In genomic region chr6:16154904-16155303, GRCh38 we compare ENCODE assay signal across 13 cellular contexts. TPM values are rescaled to one million over a fixed set of nuclear protein-coding genes. Genes with fewer than 3 reads are reported as not detected.
DNase-seq lines count a peak whose midpoint lies in the region; ATAC-seq and TF ChIP-seq lines count a peak whose summit lies in the region.
"Had no signal": no experiment of that assay in that cellular context is flagged by ENCODE, and none has a peak within 500 bp of the region (broad histone marks: within the 10 kb centered on the region; RNA-seq: fewer than 3 reads in every experiment).

No MANE protein-coding gene starts in this region.

- WGBS in psoas muscle, 3 donors, result 31 to 48% (median 43%) methylated on average over 2 of the region's 2 CpGs

- no peaks in the 10 kb centered on the region for H3K4me1 Mint-ChIP-seq in activated T-helper 1 cell treated with anti-CD3 and anti-CD28 coated beads, Interleukin-12 subunit alpha, Interleukin-12 subunit beta, Interleukin-2, Interleukin-4 antibody, amounts not matched to agents 30 ng/mL and 10 ng/mL and 1 ng/mL, durations not matched to agents 14 hours and 24 hours and 36 hours (ENCODE audit: low read depth)

- no peak overlapping the region for H3K27ac Mint-ChIP-seq in activated T-helper 1 cell treated with anti-CD3 and anti-CD28 coated beads, Interleukin-12 subunit alpha, Interleukin-12 subunit beta, Interleukin-2, Interleukin-4 antibody, amounts not matched to agents 30 ng/mL and 10 ng/mL and 1 ng/mL, durations not matched to agents 14 hours and 24 hours and 36 hours

- H3K27me3 ChIP-seq in ascending aorta (no peaks in the 10 kb centered on the region), foreskin keratinocyte (peaks cover 14% of the 10 kb centered on the region), psoas muscle (ENCODE audit: insufficient read depth in 3 of 3, low read length in 2 of 3) (no peaks in the 10 kb centered on the region)

- ATAC-seq in foreskin keratinocyte (peak; percentile 36), psoas muscle (peak; percentile 89 to 94 (median 90)), HG02870 (IDR thresholded peaks at IDR 0.05; ENCODE audit: unreplicated experiment) (no peak)
- ATAC-seq: activated CD4-positive, CD25-positive, alpha-beta regulatory T cell treated with anti-CD3 and anti-CD28 coated beads, Interleukin-2, amount 50 U/mL, for 24 hours; activated T-cell treated with anti-CD3 and anti-CD28 coated beads, Interleukin-2, amount 50 U/mL, for 4 hours had no signal

- no peaks in the 10 kb centered on the region for H3K27me3 Mint-ChIP-seq in activated T-helper 1 cell treated with anti-CD3 and anti-CD28 coated beads, Interleukin-12 subunit alpha, Interleukin-12 subunit beta, Interleukin-2, Interleukin-4 antibody, amounts not matched to agents 30 ng/mL and 10 ng/mL and 1 ng/mL, durations not matched to agents 14 hours and 24 hours and 36 hours (ENCODE audit: insufficient read depth)

- peaks cover 44% of the 10 kb centered on the region for H3K36me3 Mint-ChIP-seq in activated T-helper 1 cell treated with anti-CD3 and anti-CD28 coated beads, Interleukin-12 subunit alpha, Interleukin-12 subunit beta, Interleukin-2, Interleukin-4 antibody, amounts not matched to agents 30 ng/mL and 10 ng/mL and 1 ng/mL, durations not matched to agents 14 hours and 24 hours and 36 hours (ENCODE audit: low read depth)

- H3K4me3 Mint-ChIP-seq in activated T-helper 1 cell treated with anti-CD3 and anti-CD28 coated beads, Interleukin-12 subunit alpha, Interleukin-12 subunit beta, Interleukin-2, Interleukin-4 antibody, amounts not matched to agents 30 ng/mL and 10 ng/mL and 1 ng/mL, durations not matched to agents 14 hours and 24 hours and 36 hours, result no peak overlapping the region
- H3K4me3 Mint-ChIP-seq: activated T-cell treated with anti-CD3 and anti-CD28 coated beads, Interleukin-2, amount 50 U/mL, for 4 hours had no signal

- H3K9me3 ChIP-seq in ascending aorta (no peaks in the 10 kb centered on the region), psoas muscle (no peaks in the 10 kb centered on the region)

- peaks cover 15 to 34% of the 10 kb centered on the region in 2 donors for H3K36me3 ChIP-seq in ascending aorta
- H3K36me3 ChIP-seq in psoas muscle (ENCODE audit: insufficient read depth in 1 of 2, low read depth in 1 of 2), result peaks cover 2 to 21% of the 10 kb centered on the region in 2 donors

- DNase-seq in EL (peak; percentile 42), ascending aorta (ENCODE audit: low spot score in 2 of 2) (peak in 1 of 2 donors; percentile 72), foreskin keratinocyte (peak; percentile 9 to 51), psoas muscle (peak; percentile 66 to 82), NCI-H510A treated with DMSO at 0.1 percent for 48 hours (lab: John Stamatoyannopoulos, UW) (no peak), activated T-cell treated with anti-CD3 and anti-CD28 coated beads for 4 hours (no peak)
- DNase-seq in activated T-helper 1 cell treated with anti-CD3 and anti-CD28 coated beads, Interleukin-12 subunit alpha, Interleukin-12 subunit beta, Interleukin-2, Interleukin-4 antibody, amounts not matched to agents 30 ng/mL and 10 ng/mL and 1 ng/mL, durations not matched to agents 14 hours and 24 hours and 36 hours (ENCODE audit: low spot score), result no peak
- DNase-seq: activated T-cell treated with anti-CD3 and anti-CD28 coated beads, Interleukin-2, amount 50 U/mL, for 4 hours; KBM-7; kidney; NCI-H1694 treated with DMSO at 0.1 percent for 48 hours had no signal

- peak overlapping the region; percentile 33 to 43 for H3K27ac ChIP-seq in ascending aorta
- no peak overlapping the region for H3K27ac ChIP-seq in foreskin keratinocyte
- peak overlapping the region; percentile 58 for H3K27ac ChIP-seq in psoas muscle

- H3K4me1 ChIP-seq in ascending aorta (peaks cover 0 to 3% of the 10 kb centered on the region in 2 donors), foreskin keratinocyte (no peaks in the 10 kb centered on the region), psoas muscle (peaks cover 25% of the 10 kb centered on the region)

- intact Hi-C loops in ascending aorta (cut with DNase I), result loop anchor here (2.0 kb wide), 1 partner anchor 26 kb away; the partner anchor contains the start of gene MYLIP
- intact Hi-C loops in psoas muscle (cut with DNase I), result no loop called here
- intact Hi-C loops in activated T-helper 1 cell treated with anti-CD3 and anti-CD28 coated beads, Interleukin-12 subunit alpha, Interleukin-12 subunit beta, Interleukin-2, Interleukin-4 antibody, amounts not matched to agents 30 ng/mL and 10 ng/mL and 1 ng/mL, durations not matched to agents 14 hours and 24 hours and 36 hours (cut with micrococcal nuclease), result no loop called here

- H3K4me3 ChIP-seq in ascending aorta (no peak overlapping the region), psoas muscle (no peak overlapping the region)

- H3K9me3 Mint-ChIP-seq in activated T-helper 1 cell treated with anti-CD3 and anti-CD28 coated beads, Interleukin-12 subunit alpha, Interleukin-12 subunit beta, Interleukin-2, Interleukin-4 antibody, amounts not matched to agents 30 ng/mL and 10 ng/mL and 1 ng/mL, durations not matched to agents 14 hours and 24 hours and 36 hours, result peaks cover 14% of the 10 kb centered on the region

- TF ChIP-seq CTCF in ascending aorta (IDR thresholded peaks at IDR 0.05) (no peak), foreskin keratinocyte (conservative IDR thresholded peaks at IDR 0.05) (no peak), psoas muscle (IDR thresholded peaks at IDR 0.05) (no peak)

RNA-seq across cellular contexts. Expression of gene MYLIP, which starts 26.0 kb away (rescaled TPM):
- total RNA-seq in ascending aorta, result 36.1 TPM
- 3.7 and 4.2 TPM in 2 replicates for total RNA-seq in foreskin keratinocyte
- polyA plus RNA-seq in foreskin keratinocyte, result 1.4 and 1.7 TPM in 2 replicates
- 10 to 100 TPM in 3 of 4 donors, 1 to 10 TPM in 1; 7.9 to 23.4 (median 14.7) TPM for total RNA-seq in psoas muscle
- 10 to 100 TPM in 2 of 3 donors, 1 to 10 TPM in 1; 3.9 to 21.1 (median 15.4) TPM for polyA plus RNA-seq in psoas muscle
- total RNA-seq in activated T-helper 1 cell treated with anti-CD3 and anti-CD28 coated beads, Interleukin-12 subunit alpha, Interleukin-12 subunit beta, Interleukin-2, Interleukin-4 antibody, amounts not matched to agents 30 ng/mL and 10 ng/mL and 1 ng/mL, durations not matched to agents 14 hours and 24 hours and 36 hours, result 20.7 and 21.9 TPM in 2 replicates

Comparison
In these comparisons a context has a peak if more than half of its experiments do, and no peak if none do; other contexts are left out.
1. DNase-seq: peak in EL (single experiment), foreskin keratinocyte (2 of 2) and psoas muscle (2 of 2); none in NCI-H510A treated with DMSO at 0.1 percent for 48 hours (single experiment), activated T-helper 1 cell treated with anti-CD3 and anti-CD28 coated beads, Interleukin-12 subunit alpha, Interleukin-12 subunit beta, Interleukin-2, Interleukin-4 antibody, amounts not matched to agents 30 ng/mL and 10 ng/mL and 1 ng/mL, durations not matched to agents 14 hours and 24 hours and 36 hours (single experiment) and activated T-cell treated with anti-CD3 and anti-CD28 coated beads for 4 hours (single experiment).